Comparison of ENCODE assay signal across 8 cellular contexts in the genomic region with DNA sequence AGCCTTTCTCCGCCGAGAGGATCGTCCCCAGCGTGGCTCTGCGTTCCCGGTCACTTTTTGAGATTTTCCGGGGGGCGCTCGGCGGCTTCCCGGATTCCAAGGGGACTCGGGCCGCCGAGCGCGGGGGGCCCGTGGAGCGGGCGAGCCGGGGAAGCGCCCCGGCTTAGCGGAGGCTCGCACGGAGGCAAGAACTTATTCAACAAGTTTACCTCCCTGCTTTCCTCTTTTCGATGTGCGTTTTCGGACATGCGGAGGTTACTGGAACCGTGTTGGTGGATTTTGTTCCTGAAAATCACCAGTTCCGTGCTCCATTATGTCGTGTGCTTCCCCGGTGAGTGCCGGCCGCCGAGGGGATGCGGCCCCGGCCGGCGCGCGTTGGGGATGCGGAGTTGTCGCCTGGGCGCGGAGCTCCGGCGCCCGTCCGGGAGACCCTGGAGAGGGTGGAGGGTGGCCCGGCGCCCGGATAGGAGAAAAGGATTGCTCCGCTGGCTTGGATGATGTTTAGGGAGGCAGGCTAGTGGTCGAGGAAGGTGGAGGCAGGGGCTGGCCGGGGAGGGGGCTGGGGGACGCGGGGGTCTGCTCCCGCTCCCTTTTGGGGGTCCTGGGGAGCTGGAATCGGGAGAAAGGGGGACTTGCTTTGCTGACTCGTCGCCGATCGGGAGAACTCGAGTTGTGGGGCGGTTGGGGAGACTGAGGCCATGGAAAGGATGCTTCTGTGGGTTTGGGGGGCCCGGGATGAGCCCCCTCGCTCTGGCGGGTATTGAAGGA. TPM values are rescaled to one million over a fixed set of nuclear protein-coding genes. Genes with fewer than 3 reads are reported as not detected.
DNase-seq lines count a peak whose midpoint lies in the region; ATAC-seq lines count a peak whose summit lies in the region.

No MANE protein-coding gene starts in this region.

- intact Hi-C loops in activated naive CD4-positive, alpha-beta T cell treated with anti-CD3 and anti-CD28 coated beads for 36 hours (cut with micrococcal nuclease), result loop anchor here (5.0 kb wide), 3 partner anchors 335 to 625 kb away; no protein-coding TSS in a partner anchor
- intact Hi-C loops in activated T-helper 1 cell treated with anti-CD3 and anti-CD28 coated beads, Interleukin-12 subunit alpha, Interleukin-12 subunit beta, Interleukin-2, Interleukin-4 antibody, amounts not matched to agents 30 ng/mL and 10 ng/mL and 1 ng/mL, durations not matched to agents 14 hours and 24 hours and 36 hours (cut with micrococcal nuclease), result loop anchor here (5.0 kb wide), 1 partner anchor 375 kb away; no protein-coding TSS in a partner anchor

- CTCF ChIA-PET in activated naive CD4-positive, alpha-beta T cell treated with anti-CD3 and anti-CD28 coated beads for 36 hours (lab: Charles Lee), result no interaction called here

- H3K9me3 ChIP-seq in iPS DF 6.9 (ENCODE audit: control insufficient read depth, insufficient read depth, low read length), result no peaks in the 10 kb centered on the region
- peaks cover 2 to 12% (median 7%) of the 10 kb centered on the region in 3 donors for H3K9me3 ChIP-seq in skeletal muscle tissue (ENCODE audit: control insufficient read depth in 3 of 3, low read length in 3 of 3)

- peak overlapping the region; percentile 79 for H3K4me3 Mint-ChIP-seq in activated naive CD4-positive, alpha-beta T cell treated with anti-CD3 and anti-CD28 coated beads for 36 hours
- peak overlapping the region; percentile 84 for H3K4me3 Mint-ChIP-seq in activated T-helper 1 cell treated with anti-CD3 and anti-CD28 coated beads, Interleukin-12 subunit alpha, Interleukin-12 subunit beta, Interleukin-2, Interleukin-4 antibody, amounts not matched to agents 30 ng/mL and 10 ng/mL and 1 ng/mL, durations not matched to agents 14 hours and 24 hours and 36 hours

- H3K36me3 Mint-ChIP-seq in activated naive CD4-positive, alpha-beta T cell treated with anti-CD3 and anti-CD28 coated beads for 36 hours (ENCODE audit: low read depth), result no peaks in the 10 kb centered on the region
- H3K36me3 Mint-ChIP-seq in activated T-helper 1 cell treated with anti-CD3 and anti-CD28 coated beads, Interleukin-12 subunit alpha, Interleukin-12 subunit beta, Interleukin-2, Interleukin-4 antibody, amounts not matched to agents 30 ng/mL and 10 ng/mL and 1 ng/mL, durations not matched to agents 14 hours and 24 hours and 36 hours (ENCODE audit: low read depth), result peaks cover 3% of the 10 kb centered on the region

- H3K4me1 ChIP-seq in iPS DF 6.9 (ENCODE audit: control insufficient read depth, insufficient read depth, low read length) (peaks cover 4% of the 10 kb centered on the region; the same call in 1 of the 2 replicates), skeletal muscle tissue (ENCODE audit: control insufficient read depth in 3 of 3, insufficient read depth in 3 of 3, low read length in 3 of 3) (peaks cover 10 to 15% (median 14%) of the 10 kb centered on the region in 3 donors)

- H3K36me3 ChIP-seq in iPS DF 6.9 (ENCODE audit: control insufficient read depth, insufficient read depth, low read length) (no peaks in the 10 kb centered on the region), skeletal muscle tissue (ENCODE audit: control insufficient read depth in 3 of 3, insufficient read depth in 3 of 3, low read length in 3 of 3) (no peaks in the 10 kb centered on the region)

- H3K9me3 Mint-ChIP-seq in activated naive CD4-positive, alpha-beta T cell treated with anti-CD3 and anti-CD28 coated beads for 36 hours, result no peaks in the 10 kb centered on the region
- H3K9me3 Mint-ChIP-seq in activated T-helper 1 cell treated with anti-CD3 and anti-CD28 coated beads, Interleukin-12 subunit alpha, Interleukin-12 subunit beta, Interleukin-2, Interleukin-4 antibody, amounts not matched to agents 30 ng/mL and 10 ng/mL and 1 ng/mL, durations not matched to agents 14 hours and 24 hours and 36 hours, result peaks cover 6% of the 10 kb centered on the region

- ATAC-seq in GM19328 (IDR thresholded peaks at IDR 0.05; ENCODE audit: unreplicated experiment), result no peak

- no peak overlapping the region for H3K27ac ChIP-seq in iPS DF 6.9 (ENCODE audit: low read length)
- peak overlapping the region; percentile 93 for H3K27ac ChIP-seq in skeletal muscle tissue (ENCODE audit: low read depth, low read length)

- no CpG with 5 or more reads among the region's 69 CpGs for WGBS in iPS DF 6.9 (ENCODE audit: insufficient coverage, insufficient read length)

- H3K27me3 ChIP-seq in iPS DF 6.9 (ENCODE audit: control insufficient read depth, insufficient read depth, low read length) (no peaks in the 10 kb centered on the region; the same call in 1 of the 2 replicates), skeletal muscle tissue (ENCODE audit: control insufficient read depth in 3 of 3, insufficient read depth in 3 of 3, low read length in 3 of 3) (no peaks in the 10 kb centered on the region)

- no peak overlapping the region for H3K27ac Mint-ChIP-seq in activated naive CD4-positive, alpha-beta T cell treated with anti-CD3 and anti-CD28 coated beads for 36 hours
- peak overlapping the region; percentile 63 for H3K27ac Mint-ChIP-seq in activated T-helper 1 cell treated with anti-CD3 and anti-CD28 coated beads, Interleukin-12 subunit alpha, Interleukin-12 subunit beta, Interleukin-2, Interleukin-4 antibody, amounts not matched to agents 30 ng/mL and 10 ng/mL and 1 ng/mL, durations not matched to agents 14 hours and 24 hours and 36 hours

- H3K4me3 ChIP-seq in iPS DF 6.9 (ENCODE audit: low read length) (peak overlapping the region; percentile 97), skeletal muscle tissue (ENCODE audit: low read length in 3 of 3) (peak overlapping the region; percentile 89 to 91 (median 90))

- H3K27me3 Mint-ChIP-seq in activated naive CD4-positive, alpha-beta T cell treated with anti-CD3 and anti-CD28 coated beads for 36 hours (ENCODE audit: low read depth), result peaks cover 60% of the 10 kb centered on the region
- H3K27me3 Mint-ChIP-seq in activated T-helper 1 cell treated with anti-CD3 and anti-CD28 coated beads, Interleukin-12 subunit alpha, Interleukin-12 subunit beta, Interleukin-2, Interleukin-4 antibody, amounts not matched to agents 30 ng/mL and 10 ng/mL and 1 ng/mL, durations not matched to agents 14 hours and 24 hours and 36 hours (ENCODE audit: insufficient read depth), result peaks cover 59% of the 10 kb centered on the region

- no peak for DNase-seq in activated naive CD4-positive, alpha-beta T cell treated with anti-CD3 and anti-CD28 coated beads for 36 hours
- DNase-seq in activated naive CD4-positive, alpha-beta T cell (lab: John Stamatoyannopoulos, UW), result no peak
- no peak for DNase-seq in activated T-helper 1 cell treated with anti-CD3 and anti-CD28 coated beads, Interleukin-12 subunit alpha, Interleukin-12 subunit beta, Interleukin-2, Interleukin-4 antibody, amounts not matched to agents 30 ng/mL and 10 ng/mL and 1 ng/mL, durations not matched to agents 14 hours and 24 hours and 36 hours (ENCODE audit: low spot score)
- DNase-seq in iPS DF 6.9 (ENCODE audit: low read depth, low spot score), result no peak
- DNase-seq in CD1c-positive myeloid dendritic cell (ENCODE audit: extremely low spot score), result no peak
- DNase-seq in globus pallidus (ENCODE audit: low spot score), result no peak

- H3K9ac ChIP-seq in skeletal muscle tissue (ENCODE audit: low read depth in 1 of 3, low read length in 3 of 3), result peak overlapping the region; percentile 93 to 94 (median 93)

- peaks cover 21% of the 10 kb centered on the region for H3K4me1 Mint-ChIP-seq in activated naive CD4-positive, alpha-beta T cell treated with anti-CD3 and anti-CD28 coated beads for 36 hours (ENCODE audit: low read depth)
- peaks cover 12% of the 10 kb centered on the region for H3K4me1 Mint-ChIP-seq in activated T-helper 1 cell treated with anti-CD3 and anti-CD28 coated beads, Interleukin-12 subunit alpha, Interleukin-12 subunit beta, Interleukin-2, Interleukin-4 antibody, amounts not matched to agents 30 ng/mL and 10 ng/mL and 1 ng/mL, durations not matched to agents 14 hours and 24 hours and 36 hours (ENCODE audit: low read depth)

RNA-seq across cellular contexts. Expression of gene PTPRG, which starts 0.9 kb away (rescaled TPM):
- under 1 TPM; 0.24 to 0.37 TPM for total RNA-seq in activated naive CD4-positive, alpha-beta T cell treated with anti-CD3 and anti-CD28 coated beads for 36 hours
- total RNA-seq in activated T-helper 1 cell treated with anti-CD3 and anti-CD28 coated beads, Interleukin-12 subunit alpha, Interleukin-12 subunit beta, Interleukin-2, Interleukin-4 antibody, amounts not matched to agents 30 ng/mL and 10 ng/mL and 1 ng/mL, durations not matched to agents 14 hours and 24 hours and 36 hours, result 3.7 and 4.4 TPM in 2 replicates
- 48.5 TPM for total RNA-seq in skeletal muscle tissue
